Comparison of ENCODE assay signal across 1 cellular context in the genomic region with DNA sequence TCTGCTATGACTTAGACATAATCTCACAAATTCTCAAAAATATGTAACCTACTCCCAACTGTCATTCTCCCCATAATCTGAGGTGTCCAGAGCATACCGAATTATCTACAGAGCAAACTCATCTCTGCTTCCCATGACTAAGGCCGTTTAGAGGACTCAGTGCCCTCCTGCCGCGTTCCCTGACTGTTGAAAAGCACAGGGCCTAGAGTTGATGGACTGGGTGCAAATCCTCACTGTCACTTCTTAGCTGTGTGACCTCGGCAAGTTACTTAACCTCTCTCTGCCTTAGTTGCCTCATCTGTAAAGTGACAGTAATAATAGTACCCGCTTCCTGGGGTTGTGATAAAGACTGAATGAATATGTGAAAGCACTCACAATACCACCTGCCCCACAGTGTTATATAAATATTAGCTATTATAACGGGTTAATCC.
TF ChIP-seq lines count a peak whose summit lies in the region.

No MANE protein-coding gene starts in this region.

TF ChIP-seq in K562, 482 proteins besides CTCF, POLR2A, EP300 and RAD21 (continued from another document and continues in another):
- TF ChIP-seq, protein P1, sequence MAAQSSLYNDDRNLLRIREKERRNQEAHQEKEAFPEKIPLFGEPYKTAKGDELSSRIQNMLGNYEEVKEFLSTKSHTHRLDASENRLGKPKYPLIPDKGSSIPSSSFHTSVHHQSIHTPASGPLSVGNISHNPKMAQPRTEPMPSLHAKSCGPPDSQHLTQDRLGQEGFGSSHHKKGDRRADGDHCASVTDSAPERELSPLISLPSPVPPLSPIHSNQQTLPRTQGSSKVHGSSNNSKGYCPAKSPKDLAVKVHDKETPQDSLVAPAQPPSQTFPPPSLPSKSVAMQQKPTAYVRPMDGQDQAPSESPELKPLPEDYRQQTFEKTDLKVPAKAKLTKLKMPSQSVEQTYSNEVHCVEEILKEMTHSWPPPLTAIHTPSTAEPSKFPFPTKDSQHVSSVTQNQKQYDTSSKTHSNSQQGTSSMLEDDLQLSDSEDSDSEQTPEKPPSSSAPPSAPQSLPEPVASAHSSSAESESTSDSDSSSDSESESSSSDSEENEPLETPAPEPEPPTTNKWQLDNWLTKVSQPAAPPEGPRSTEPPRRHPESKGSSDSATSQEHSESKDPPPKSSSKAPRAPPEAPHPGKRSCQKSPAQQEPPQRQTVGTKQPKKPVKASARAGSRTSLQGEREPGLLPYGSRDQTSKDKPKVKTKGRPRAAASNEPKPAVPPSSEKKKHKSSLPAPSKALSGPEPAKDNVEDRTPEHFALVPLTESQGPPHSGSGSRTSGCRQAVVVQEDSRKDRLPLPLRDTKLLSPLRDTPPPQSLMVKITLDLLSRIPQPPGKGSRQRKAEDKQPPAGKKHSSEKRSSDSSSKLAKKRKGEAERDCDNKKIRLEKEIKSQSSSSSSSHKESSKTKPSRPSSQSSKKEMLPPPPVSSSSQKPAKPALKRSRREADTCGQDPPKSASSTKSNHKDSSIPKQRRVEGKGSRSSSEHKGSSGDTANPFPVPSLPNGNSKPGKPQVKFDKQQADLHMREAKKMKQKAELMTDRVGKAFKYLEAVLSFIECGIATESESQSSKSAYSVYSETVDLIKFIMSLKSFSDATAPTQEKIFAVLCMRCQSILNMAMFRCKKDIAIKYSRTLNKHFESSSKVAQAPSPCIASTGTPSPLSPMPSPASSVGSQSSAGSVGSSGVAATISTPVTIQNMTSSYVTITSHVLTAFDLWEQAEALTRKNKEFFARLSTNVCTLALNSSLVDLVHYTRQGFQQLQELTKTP (IDR thresholded peaks at IDR 0.05; ENCODE audit: low read depth in 1 of 2, partially characterized antibody in 2 of 2) = peak in 1 of 2 experiments; percentile 51
- TF ChIP-seq ZFX (CRISPR knock-in tag; IDR thresholded peaks at IDR 0.05) (peak; percentile 46; the same call in 1 of the 2 replicates), SRF (CRISPR knock-in tag; IDR thresholded peaks at IDR 0.05) (no peak), SREBF1 (IDR thresholded peaks at IDR 0.05; ENCODE audit: borderline replicate concordance, low read depth, low read length) (no peak), NFIC (IDR thresholded peaks at IDR 0.05) (no peak), HDAC1 (IDR thresholded peaks at IDR 0.05) (peak in 1 of 2 experiments; percentile 49; a peak in 2 of 4 replicates), SIN3B (IDR thresholded peaks at IDR 0.05; ENCODE audit: low read depth) (no peak), NFE2 (IDR thresholded peaks at IDR 0.05; ENCODE audit: low read depth) (peak; percentile 90), MAFG (tag; conservative IDR thresholded peaks at IDR 0.05) (peak; percentile 86), SAFB (IDR thresholded peaks at IDR 0.05; ENCODE audit: borderline replicate concordance, low read depth, low read length) (no peak), PHB2 (IDR thresholded peaks at IDR 0.05; ENCODE audit: low read depth) (peak; percentile 44; the same call in 1 of the 2 replicates), ZNF785 (CRISPR knock-in tag; IDR thresholded peaks at IDR 0.05) (no peak), SMAD4 (CRISPR knock-in tag; conservative IDR thresholded peaks at IDR 0.05) (no peak), CBFA2T3 (IDR thresholded peaks at IDR 0.05) (peak; percentile 49), ELF4 (CRISPR knock-in tag; IDR thresholded peaks at IDR 0.05) (peak; percentile 52; the same call in 1 of the 2 replicates), MTA3 (IDR thresholded peaks at IDR 0.05; ENCODE audit: borderline replicate concordance) (0 out of 2 replicates have a peak, but pooled peaks have one; percentile 7), SETDB1 (IDR thresholded peaks at IDR 0.05; ENCODE audit: low read length) (no peak), DDX20 (tag; IDR thresholded peaks at IDR 0.05; ENCODE audit: low read depth) (no peak), PURB (CRISPR knock-in tag; IDR thresholded peaks at IDR 0.05; ENCODE audit: low read depth) (no peak), CEBPB (tag; IDR thresholded peaks at IDR 0.05) (no peak), ARNT (IDR thresholded peaks at IDR 0.05) (peak; percentile 45 to 66; a peak in 2 of 4 replicates), ZKSCAN8 (CRISPR knock-in tag; IDR thresholded peaks at IDR 0.05) (peak; percentile 71; the same call in 1 of the 2 replicates), CCNT2 (IDR thresholded peaks at IDR 0.05; ENCODE audit: borderline replicate concordance, extremely low read depth, insufficient read length, low read depth, low read length) (no peak), ZBTB7A (IDR thresholded peaks at IDR 0.05; ENCODE audit: borderline replicate concordance, control insufficient read depth, low read depth, low read length) (no peak), PPARD (CRISPR knock-in tag; IDR thresholded peaks at IDR 0.05) (no peak), POLR2B (IDR thresholded peaks at IDR 0.05; ENCODE audit: low read depth, partially characterized antibody) (peak; percentile 41), KDM1A (IDR thresholded peaks at IDR 0.05) (peak; percentile 86 to 92), NR2F6 (CRISPR knock-in tag; IDR thresholded peaks at IDR 0.05) (no peak), ZNF695 (CRISPR knock-in tag; IDR thresholded peaks at IDR 0.05) (no peak), GABPB1 (CRISPR knock-in tag; IDR thresholded peaks at IDR 0.05) (no peak), ZNF76 (CRISPR knock-in tag; IDR thresholded peaks at IDR 0.05; ENCODE audit: borderline replicate concordance) (no peak), ERF (CRISPR knock-in tag; IDR thresholded peaks at IDR 0.05) (peak; percentile 75), STAT5A (IDR thresholded peaks at IDR 0.05; ENCODE audit: borderline replicate concordance, low read length) (no peak)
- TF ChIP-seq, protein P2, sequence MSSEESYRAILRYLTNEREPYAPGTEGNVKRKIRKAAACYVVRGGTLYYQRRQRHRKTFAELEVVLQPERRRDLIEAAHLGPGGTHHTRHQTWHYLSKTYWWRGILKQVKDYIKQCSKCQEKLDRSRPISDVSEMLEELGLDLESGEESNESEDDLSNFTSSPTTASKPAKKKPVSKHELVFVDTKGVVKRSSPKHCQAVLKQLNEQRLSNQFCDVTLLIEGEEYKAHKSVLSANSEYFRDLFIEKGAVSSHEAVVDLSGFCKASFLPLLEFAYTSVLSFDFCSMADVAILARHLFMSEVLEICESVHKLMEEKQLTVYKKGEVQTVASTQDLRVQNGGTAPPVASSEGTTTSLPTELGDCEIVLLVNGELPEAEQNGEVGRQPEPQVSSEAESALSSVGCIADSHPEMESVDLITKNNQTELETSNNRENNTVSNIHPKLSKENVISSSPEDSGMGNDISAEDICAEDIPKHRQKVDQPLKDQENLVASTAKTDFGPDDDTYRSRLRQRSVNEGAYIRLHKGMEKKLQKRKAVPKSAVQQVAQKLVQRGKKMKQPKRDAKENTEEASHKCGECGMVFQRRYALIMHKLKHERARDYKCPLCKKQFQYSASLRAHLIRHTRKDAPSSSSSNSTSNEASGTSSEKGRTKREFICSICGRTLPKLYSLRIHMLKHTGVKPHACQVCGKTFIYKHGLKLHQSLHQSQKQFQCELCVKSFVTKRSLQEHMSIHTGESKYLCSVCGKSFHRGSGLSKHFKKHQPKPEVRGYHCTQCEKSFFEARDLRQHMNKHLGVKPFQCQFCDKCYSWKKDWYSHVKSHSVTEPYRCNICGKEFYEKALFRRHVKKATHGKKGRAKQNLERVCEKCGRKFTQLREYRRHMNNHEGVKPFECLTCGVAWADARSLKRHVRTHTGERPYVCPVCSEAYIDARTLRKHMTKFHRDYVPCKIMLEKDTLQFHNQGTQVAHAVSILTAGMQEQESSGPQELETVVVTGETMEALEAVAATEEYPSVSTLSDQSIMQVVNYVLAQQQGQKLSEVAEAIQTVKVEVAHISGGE (CRISPR knock-in tag; IDR thresholded peaks at IDR 0.05) = no peak
- TF ChIP-seq, protein P3, sequence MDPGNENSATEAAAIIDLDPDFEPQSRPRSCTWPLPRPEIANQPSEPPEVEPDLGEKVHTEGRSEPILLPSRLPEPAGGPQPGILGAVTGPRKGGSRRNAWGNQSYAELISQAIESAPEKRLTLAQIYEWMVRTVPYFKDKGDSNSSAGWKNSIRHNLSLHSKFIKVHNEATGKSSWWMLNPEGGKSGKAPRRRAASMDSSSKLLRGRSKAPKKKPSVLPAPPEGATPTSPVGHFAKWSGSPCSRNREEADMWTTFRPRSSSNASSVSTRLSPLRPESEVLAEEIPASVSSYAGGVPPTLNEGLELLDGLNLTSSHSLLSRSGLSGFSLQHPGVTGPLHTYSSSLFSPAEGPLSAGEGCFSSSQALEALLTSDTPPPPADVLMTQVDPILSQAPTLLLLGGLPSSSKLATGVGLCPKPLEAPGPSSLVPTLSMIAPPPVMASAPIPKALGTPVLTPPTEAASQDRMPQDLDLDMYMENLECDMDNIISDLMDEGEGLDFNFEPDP (CRISPR knock-in tag; IDR thresholded peaks at IDR 0.05) = 0 out of 2 replicates have a peak, but pooled peaks have one; percentile 53
- TF ChIP-seq, protein P4, sequence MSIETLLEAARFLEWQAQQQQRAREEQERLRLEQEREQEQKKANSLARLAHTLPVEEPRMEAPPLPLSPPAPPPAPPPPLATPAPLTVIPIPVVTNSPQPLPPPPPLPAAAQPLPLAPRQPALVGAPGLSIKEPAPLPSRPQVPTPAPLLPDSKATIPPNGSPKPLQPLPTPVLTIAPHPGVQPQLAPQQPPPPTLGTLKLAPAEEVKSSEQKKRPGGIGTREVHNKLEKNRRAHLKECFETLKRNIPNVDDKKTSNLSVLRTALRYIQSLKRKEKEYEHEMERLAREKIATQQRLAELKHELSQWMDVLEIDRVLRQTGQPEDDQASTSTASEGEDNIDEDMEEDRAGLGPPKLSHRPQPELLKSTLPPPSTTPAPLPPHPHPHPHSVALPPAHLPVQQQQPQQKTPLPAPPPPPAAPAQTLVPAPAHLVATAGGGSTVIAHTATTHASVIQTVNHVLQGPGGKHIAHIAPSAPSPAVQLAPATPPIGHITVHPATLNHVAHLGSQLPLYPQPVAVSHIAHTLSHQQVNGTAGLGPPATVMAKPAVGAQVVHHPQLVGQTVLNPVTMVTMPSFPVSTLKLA (conservative IDR thresholded peaks at IDR 0.05) = no peak; a peak in 1 of 4 replicates
- TF ChIP-seq, protein P5, sequence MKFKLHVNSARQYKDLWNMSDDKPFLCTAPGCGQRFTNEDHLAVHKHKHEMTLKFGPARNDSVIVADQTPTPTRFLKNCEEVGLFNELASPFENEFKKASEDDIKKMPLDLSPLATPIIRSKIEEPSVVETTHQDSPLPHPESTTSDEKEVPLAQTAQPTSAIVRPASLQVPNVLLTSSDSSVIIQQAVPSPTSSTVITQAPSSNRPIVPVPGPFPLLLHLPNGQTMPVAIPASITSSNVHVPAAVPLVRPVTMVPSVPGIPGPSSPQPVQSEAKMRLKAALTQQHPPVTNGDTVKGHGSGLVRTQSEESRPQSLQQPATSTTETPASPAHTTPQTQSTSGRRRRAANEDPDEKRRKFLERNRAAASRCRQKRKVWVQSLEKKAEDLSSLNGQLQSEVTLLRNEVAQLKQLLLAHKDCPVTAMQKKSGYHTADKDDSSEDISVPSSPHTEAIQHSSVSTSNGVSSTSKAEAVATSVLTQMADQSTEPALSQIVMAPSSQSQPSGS (CRISPR knock-in tag; IDR thresholded peaks at IDR 0.05) = no peak
- TF ChIP-seq, protein P6, sequence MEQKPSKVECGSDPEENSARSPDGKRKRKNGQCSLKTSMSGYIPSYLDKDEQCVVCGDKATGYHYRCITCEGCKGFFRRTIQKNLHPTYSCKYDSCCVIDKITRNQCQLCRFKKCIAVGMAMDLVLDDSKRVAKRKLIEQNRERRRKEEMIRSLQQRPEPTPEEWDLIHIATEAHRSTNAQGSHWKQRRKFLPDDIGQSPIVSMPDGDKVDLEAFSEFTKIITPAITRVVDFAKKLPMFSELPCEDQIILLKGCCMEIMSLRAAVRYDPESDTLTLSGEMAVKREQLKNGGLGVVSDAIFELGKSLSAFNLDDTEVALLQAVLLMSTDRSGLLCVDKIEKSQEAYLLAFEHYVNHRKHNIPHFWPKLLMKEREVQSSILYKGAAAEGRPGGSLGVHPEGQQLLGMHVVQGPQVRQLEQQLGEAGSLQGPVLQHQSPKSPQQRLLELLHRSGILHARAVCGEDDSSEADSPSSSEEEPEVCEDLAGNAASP (IDR thresholded peaks at IDR 0.05) = no peak
- TF ChIP-seq, protein P7, sequence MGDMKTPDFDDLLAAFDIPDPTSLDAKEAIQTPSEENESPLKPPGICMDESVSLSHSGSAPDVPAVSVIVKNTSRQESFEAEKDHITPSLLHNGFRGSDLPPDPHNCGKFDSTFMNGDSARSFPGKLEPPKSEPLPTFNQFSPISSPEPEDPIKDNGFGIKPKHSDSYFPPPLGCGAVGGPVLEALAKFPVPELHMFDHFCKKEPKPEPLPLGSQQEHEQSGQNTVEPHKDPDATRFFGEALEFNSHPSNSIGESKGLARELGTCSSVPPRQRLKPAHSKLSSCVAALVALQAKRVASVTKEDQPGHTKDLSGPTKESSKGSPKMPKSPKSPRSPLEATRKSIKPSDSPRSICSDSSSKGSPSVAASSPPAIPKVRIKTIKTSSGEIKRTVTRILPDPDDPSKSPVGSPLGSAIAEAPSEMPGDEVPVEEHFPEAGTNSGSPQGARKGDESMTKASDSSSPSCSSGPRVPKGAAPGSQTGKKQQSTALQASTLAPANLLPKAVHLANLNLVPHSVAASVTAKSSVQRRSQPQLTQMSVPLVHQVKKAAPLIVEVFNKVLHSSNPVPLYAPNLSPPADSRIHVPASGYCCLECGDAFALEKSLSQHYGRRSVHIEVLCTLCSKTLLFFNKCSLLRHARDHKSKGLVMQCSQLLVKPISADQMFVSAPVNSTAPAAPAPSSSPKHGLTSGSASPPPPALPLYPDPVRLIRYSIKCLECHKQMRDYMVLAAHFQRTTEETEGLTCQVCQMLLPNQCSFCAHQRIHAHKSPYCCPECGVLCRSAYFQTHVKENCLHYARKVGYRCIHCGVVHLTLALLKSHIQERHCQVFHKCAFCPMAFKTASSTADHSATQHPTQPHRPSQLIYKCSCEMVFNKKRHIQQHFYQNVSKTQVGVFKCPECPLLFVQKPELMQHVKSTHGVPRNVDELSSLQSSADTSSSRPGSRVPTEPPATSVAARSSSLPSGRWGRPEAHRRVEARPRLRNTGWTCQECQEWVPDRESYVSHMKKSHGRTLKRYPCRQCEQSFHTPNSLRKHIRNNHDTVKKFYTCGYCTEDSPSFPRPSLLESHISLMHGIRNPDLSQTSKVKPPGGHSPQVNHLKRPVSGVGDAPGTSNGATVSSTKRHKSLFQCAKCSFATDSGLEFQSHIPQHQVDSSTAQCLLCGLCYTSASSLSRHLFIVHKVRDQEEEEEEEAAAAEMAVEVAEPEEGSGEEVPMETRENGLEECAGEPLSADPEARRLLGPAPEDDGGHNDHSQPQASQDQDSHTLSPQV (IDR thresholded peaks at IDR 0.05) = no peak; the same call in 1 of the 2 replicates
- TF ChIP-seq, protein P8, sequence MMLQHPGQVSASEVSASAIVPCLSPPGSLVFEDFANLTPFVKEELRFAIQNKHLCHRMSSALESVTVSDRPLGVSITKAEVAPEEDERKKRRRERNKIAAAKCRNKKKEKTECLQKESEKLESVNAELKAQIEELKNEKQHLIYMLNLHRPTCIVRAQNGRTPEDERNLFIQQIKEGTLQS (IDR thresholded peaks at IDR 0.05) = peak; percentile 48; the same call in 1 of the 2 replicates
- TF ChIP-seq, protein P8 (CRISPR knock-in tag; conservative IDR thresholded peaks at IDR 0.05) = no peak
